Comparison of ENCODE assay signal across 21 cellular contexts in the genomic region with DNA sequence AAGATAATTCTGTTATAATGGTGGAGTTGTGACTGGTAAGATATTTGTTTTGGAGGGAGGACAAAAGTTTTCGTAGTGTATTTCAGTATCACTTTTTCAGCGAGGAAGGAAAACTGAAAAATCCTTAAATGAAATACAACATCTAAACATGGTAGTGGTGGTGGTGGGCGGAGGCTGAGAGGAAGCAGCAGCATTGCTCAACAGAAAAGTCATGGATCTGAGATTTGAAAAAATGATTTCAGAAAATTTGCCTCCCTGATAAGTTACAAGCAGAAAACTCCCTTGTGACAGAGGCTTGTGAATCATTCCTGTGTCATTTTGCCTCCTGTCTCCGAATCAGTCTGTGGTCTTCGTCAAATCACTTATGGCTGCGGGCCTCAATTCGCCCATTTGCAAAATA. TPM values are rescaled to one million over a fixed set of nuclear protein-coding genes. Genes with fewer than 3 reads are reported as not detected.
DNase-seq lines count a peak whose midpoint lies in the region; ATAC-seq and TF ChIP-seq lines count a peak whose summit lies in the region.
"Had no signal": no experiment of that assay in that cellular context is flagged by ENCODE, and none has a peak within 500 bp of the region (broad histone marks: within the 10 kb centered on the region; RNA-seq: fewer than 3 reads in every experiment).

No MANE protein-coding gene starts in this region.

- H4K20me1 ChIP-seq in PC-3 (ENCODE audit: low read length) = peaks cover 24% of the 10 kb centered on the region

- ATAC-seq in activated T-cell treated with anti-CD3 and anti-CD28 coated beads, Interleukin-2, amount 50 U/mL, for 72 hours (replicated peaks in 1 of 2) = no peak
- ATAC-seq in PC-3 (no peak), HG03460 (IDR thresholded peaks at IDR 0.05; ENCODE audit: unreplicated experiment) (no peak), T-cell (replicated peaks in 1 of 4) (no peak)
- no peak for ATAC-seq in naive thymus-derived CD4-positive, alpha-beta T cell

- H3K4me1 Mint-ChIP-seq in activated T-cell treated with anti-CD3 and anti-CD28 coated beads, Interleukin-2, amount 50 U/mL, for 72 hours (ENCODE audit: low read depth) = peaks cover 45% of the 10 kb centered on the region
- peaks cover 26 to 48% (median 37%) of the 10 kb centered on the region in 7 donors for H3K4me1 Mint-ChIP-seq in naive thymus-derived CD4-positive, alpha-beta T cell
- peaks cover 36 to 42% (median 41%) of the 10 kb centered on the region in 3 donors for H3K4me1 Mint-ChIP-seq in T-cell

- no peak overlapping the region for H3K27ac ChIP-seq in PC-3 (ENCODE audit: low read length)
- H3K27ac ChIP-seq in naive thymus-derived CD4-positive, alpha-beta T cell (ENCODE audit: low read depth, low read length) = no peak overlapping the region
- H3K27ac ChIP-seq: PC-9, thoracic aorta had no signal

- no peaks in the 10 kb centered on the region for H3K9me2 ChIP-seq in PC-3 (replicated peaks; ENCODE audit: low read length)

- TF ChIP-seq CTCF in PC-3 (conservative IDR thresholded peaks at IDR 0.05; ENCODE audit: low read depth, low read length) = no peak

- DNase-seq in activated T-cell treated with anti-CD3 and anti-CD28 coated beads, Interleukin-2, amount 50 U/mL, for 72 hours = no peak
- DNase-seq in activated T-cell treated with anti-CD3 and anti-CD28 coated beads, Interleukin-2, amount 50 U/mL, for 1 hour = no peak
- peak; percentile 16 for DNase-seq in PC-3
- no peak for DNase-seq in naive thymus-derived CD4-positive, alpha-beta T cell
- no peak for DNase-seq in NCI-H187 (lab: John Stamatoyannopoulos, UW)
- DNase-seq in NCI-H82 treated with DMSO at 0.1 percent for 48 hours (lab: John Stamatoyannopoulos, UW; ENCODE audit: unreplicated experiment) = no peak
- no peak for DNase-seq in T-cell
- DNase-seq: activated effector memory CD4-positive, alpha-beta T cell treated with anti-CD3 and anti-CD28 coated beads, Interleukin-2, amount 50 U/mL, for 16 hours; cerebellar nuclear complex; effector memory CD4-positive, alpha-beta T cell; islet precursor cell; lower lobe of right lung; NCI-H1092; NCI-H2081 treated with DMSO at 0.1 percent for 48 hours; NCI-H526; PC-9; T-helper 9 cell had no signal

- no peak overlapping the region for H3K9ac ChIP-seq in PC-3 (ENCODE audit: low read length)

- CTCF ChIA-PET in PC-3 (lab: Charles Lee) (no interaction called here), T-cell (lab: Charles Lee) (interaction anchor here in 1 of 2 donors (0.5 to 1.9 kb wide), 3 partner anchors 12 to 13 kb away, joined by 3 to 13 read pairs (median 5); no protein-coding TSS in a partner anchor)
- CTCF ChIA-PET in naive thymus-derived CD4-positive, alpha-beta T cell (lab: Charles Lee) = interaction anchor here (0.6 to 1.1 kb wide), 2 partner anchors 29 to 1113 kb away, joined by 3 to 4 read pairs; no protein-coding TSS in a partner anchor

- peak overlapping the region in 1 of 2 donors; percentile 98 for H3K4me3 Mint-ChIP-seq in activated T-cell treated with anti-CD3 and anti-CD28 coated beads, Interleukin-2, amount 50 U/mL, for 72 hours
- peak overlapping the region in 6 of 10 donors; percentile 12 to 96 (median 19) for H3K4me3 Mint-ChIP-seq in naive thymus-derived CD4-positive, alpha-beta T cell
- H3K4me3 Mint-ChIP-seq in T-cell = peak overlapping the region in 1 of 3 donors; percentile 88

- H3K79me2 ChIP-seq in PC-3 (ENCODE audit: low read length) = peaks cover 40% of the 10 kb centered on the region

- H3K9me3 ChIP-seq in PC-3 (ENCODE audit: low read length) = no peaks in the 10 kb centered on the region
- no peaks in the 10 kb centered on the region for H3K9me3 ChIP-seq in naive thymus-derived CD4-positive, alpha-beta T cell (ENCODE audit: control insufficient read depth in 2 of 3, low read length in 3 of 3)
- H3K9me3 ChIP-seq: lower lobe of right lung, thoracic aorta had no signal

- peaks cover 0 to 1% of the 10 kb centered on the region in 2 donors for H3K36me3 Mint-ChIP-seq in activated T-cell treated with anti-CD3 and anti-CD28 coated beads, Interleukin-2, amount 50 U/mL, for 72 hours (ENCODE audit: insufficient read depth in 2 of 2)
- peaks cover 0 to 14% (median 5%) of the 10 kb centered on the region in 5 donors for H3K36me3 Mint-ChIP-seq in naive thymus-derived CD4-positive, alpha-beta T cell
- peaks cover 12% of the 10 kb centered on the region for H3K36me3 Mint-ChIP-seq in T-cell

- no peak overlapping the region for H2AFZ ChIP-seq in PC-3 (ENCODE audit: low read length)

- no peak overlapping the region for H3K4me3 ChIP-seq in PC-3 (ENCODE audit: low read length)
- H3K4me3 ChIP-seq in naive thymus-derived CD4-positive, alpha-beta T cell (ENCODE audit: low read length) = no peak overlapping the region

- no peaks in the 10 kb centered on the region for H3K27me3 ChIP-seq in PC-3 (ENCODE audit: low read length)
- H3K27me3 ChIP-seq in naive thymus-derived CD4-positive, alpha-beta T cell (ENCODE audit: control insufficient read depth in 2 of 2, insufficient read depth in 2 of 2, low read length in 2 of 2) = no peaks in the 10 kb centered on the region

- BruUV-seq in PC-3 (replicated peaks; lab: Mats Ljungman, UMichigan) = no TSS peak

- peak overlapping the region; percentile 30 for H3K27ac Mint-ChIP-seq in activated T-cell treated with anti-CD3 and anti-CD28 coated beads, Interleukin-2, amount 50 U/mL, for 72 hours
- peak overlapping the region in 6 of 9 donors; percentile 4 to 98 (median 64) for H3K27ac Mint-ChIP-seq in naive thymus-derived CD4-positive, alpha-beta T cell
- no peak overlapping the region for H3K27ac Mint-ChIP-seq in T-cell

- no peaks in the 10 kb centered on the region for H3F3A ChIP-seq in PC-3 (ENCODE audit: low read length, unreplicated experiment)

- no peaks in the 10 kb centered on the region for H3K27me3 Mint-ChIP-seq in activated T-cell treated with anti-CD3 and anti-CD28 coated beads, Interleukin-2, amount 50 U/mL, for 72 hours (ENCODE audit: low read depth)
- peaks cover 0 to 21% (median 0%) of the 10 kb centered on the region in 5 donors for H3K27me3 Mint-ChIP-seq in naive thymus-derived CD4-positive, alpha-beta T cell
- no peaks in the 10 kb centered on the region for H3K27me3 Mint-ChIP-seq in T-cell

- H3K4me1 ChIP-seq in PC-3 (ENCODE audit: insufficient read depth, low read length) = peaks cover 19% of the 10 kb centered on the region
- peaks cover 24 to 31% of the 10 kb centered on the region in 2 donors for H3K4me1 ChIP-seq in naive thymus-derived CD4-positive, alpha-beta T cell (ENCODE audit: control insufficient read depth in 2 of 2, insufficient read depth in 2 of 2, low read length in 2 of 2)

- H3K9me3 Mint-ChIP-seq in activated T-cell treated with anti-CD3 and anti-CD28 coated beads, Interleukin-2, amount 50 U/mL, for 72 hours = no peaks in the 10 kb centered on the region
- peaks cover 0 to 2% (median 0%) of the 10 kb centered on the region in 11 donors for H3K9me3 Mint-ChIP-seq in naive thymus-derived CD4-positive, alpha-beta T cell
- H3K9me3 Mint-ChIP-seq in T-cell = no peaks in the 10 kb centered on the region
- H3K9me3 Mint-ChIP-seq: CD14-positive monocyte; stimulated activated effector memory CD8-positive, alpha-beta T cell treated with anti-CD3 and anti-CD28 coated beads, Interleukin-12 subunit alpha, Interleukin-12 subunit beta, amount 100 ng/mL, for 72 hours had no signal

- intact Hi-C loops in PC-3 (cut with micrococcal nuclease) = no loop called here
- intact Hi-C loops in naive thymus-derived CD4-positive, alpha-beta T cell (cut with micrococcal nuclease) = no loop called here

- POLR2A ChIA-PET in PC-3 (lab: Charles Lee; ENCODE audit: unreplicated experiment) = no interaction called here
- POLR2A ChIA-PET in naive thymus-derived CD4-positive, alpha-beta T cell (lab: Charles Lee) = interaction anchor here (7.4 kb wide), 1 partner anchor 11 kb away, joined by 72 read pairs; no protein-coding TSS in a partner anchor
- POLR2A ChIA-PET in T-cell (lab: Charles Lee) = no interaction called here

- H3K4me2 ChIP-seq in PC-3 (ENCODE audit: low read length) = no peak overlapping the region

- no peaks in the 10 kb centered on the region for H3K36me3 ChIP-seq in PC-3 (ENCODE audit: low read depth, low read length)
- peaks cover 0 to 5% (median 0%) of the 10 kb centered on the region in 3 experiments for H3K36me3 ChIP-seq in naive thymus-derived CD4-positive, alpha-beta T cell (ENCODE audit: control insufficient read depth in 2 of 3, insufficient read depth in 3 of 3, low read length in 3 of 3)
- H3K36me3 ChIP-seq: thoracic aorta had no signal

RNA-seq across cellular contexts. Expression of a gene that starts 0.9 kb away (rescaled TPM):
- 10 to 100 TPM; 48.3 to 62.9 TPM for total RNA-seq in activated T-cell treated with anti-CD3 and anti-CD28 coated beads, Interleukin-2, amount 50 U/mL, for 72 hours
- total RNA-seq in PC-3 (2014; rRNA removed) = 29.3 and 31.2 TPM in 2 replicates
- total RNA-seq in naive thymus-derived CD4-positive, alpha-beta T cell = 100 to 1,000 TPM in 4 of 5 experiments, 10 to 100 TPM in 1; 69.1 to 169 (median 134) TPM
- 100 to 1,000 TPM; 171 to 198 TPM for polyA plus RNA-seq in naive thymus-derived CD4-positive, alpha-beta T cell
- 100 to 1,000 TPM; 104 to 150 (median 117) TPM for total RNA-seq in T-cell

RNA-seq across cellular contexts. Expression of a gene that starts 53.7 kb away (rescaled TPM):
- 10 to 100 TPM; 33.6 to 41.5 TPM for total RNA-seq in activated T-cell treated with anti-CD3 and anti-CD28 coated beads, Interleukin-2, amount 50 U/mL, for 72 hours
- total RNA-seq in PC-3 (2014; rRNA removed) = 26.2 and 33.2 TPM in 2 replicates
- total RNA-seq in naive thymus-derived CD4-positive, alpha-beta T cell = 10 to 100 TPM; 36.4 to 44.5 (median 38.8) TPM
- 10 to 100 TPM; 22.7 to 26.9 TPM for polyA plus RNA-seq in naive thymus-derived CD4-positive, alpha-beta T cell
- total RNA-seq in T-cell = 10 to 100 TPM; 28.6 to 38.9 (median 37.5) TPM

Comparison
In these comparisons a context has a peak if more than half of its experiments do, and no peak if none do; other contexts are left out.
1. H3K27ac Mint-ChIP-seq: peak in activated T-cell treated with anti-CD3 and anti-CD28 coated beads, Interleukin-2, amount 50 U/mL, for 72 hours (single experiment) and naive thymus-derived CD4-positive, alpha-beta T cell (6 of 9); none in T-cell (0 of 2).